In genomic region chr4:41512139-41512538, GRCh38 we compare ENCODE assay signal across 2 cellular contexts.
TF ChIP-seq lines count a peak whose summit lies in the region.

No MANE protein-coding gene starts in this region.

TF ChIP-seq in liver, 16 proteins besides CTCF, POLR2A, EP300 and RAD21:
- no peak for TF ChIP-seq ATF3 (IDR thresholded peaks at IDR 0.05)
- TF ChIP-seq YY1 (IDR thresholded peaks at IDR 0.05), result peak; percentile 81

TF ChIP-seq in HepG2, 621 proteins besides CTCF, POLR2A, EP300 and RAD21:
- TF ChIP-seq MAFF (IDR thresholded peaks at IDR 0.05; ENCODE audit: low read depth, low read length) (no peak), ZNF660 (CRISPR knock-in tag; IDR thresholded peaks at IDR 0.05; ENCODE audit: borderline replicate concordance, low read depth) (no peak), ZNF614 (CRISPR knock-in tag; IDR thresholded peaks at IDR 0.05; ENCODE audit: borderline replicate concordance) (no peak), ZNF891 (CRISPR knock-in tag; IDR thresholded peaks at IDR 0.05) (no peak), SRSF1 (optimal IDR thresholded peaks at IDR 0.05; ENCODE audit: low read depth, low read length) (no peak), ZNF33A (CRISPR knock-in tag; IDR thresholded peaks at IDR 0.05; ENCODE audit: borderline replicate concordance) (no peak), RERE (CRISPR knock-in tag; IDR thresholded peaks at IDR 0.05; ENCODE audit: low read depth) (no peak)
